13 cellular contexts compared by ENCODE assay signal in genomic region chr11:180242-180641, GRCh38. TPM values are rescaled to one million over a fixed set of nuclear protein-coding genes. Genes with fewer than 3 reads are reported as not detected.
"Had no signal": no experiment of that assay in that cellular context is flagged by ENCODE, and none has a peak within 500 bp of the region (broad histone marks: within the 10 kb centered on the region; RNA-seq: fewer than 3 reads in every experiment).

No MANE protein-coding gene starts in this region.

RNA-seq across cellular contexts. Expression of gene SCGB1C1, which starts 12.6 kb away (rescaled TPM):
- total RNA-seq: activated CD4-positive, alpha-beta memory T cell treated with anti-CD3 and anti-CD28 coated beads, Interleukin-2, amount 10 ng/mL, durations not matched to agents 7 days and 5 days; activated CD4-positive, alpha-beta T cell treated with anti-CD3 and anti-CD28 coated beads, Interleukin-2, amount 10 ng/mL, durations not matched to agents 24 days and 14 days; activated CD8-positive, alpha-beta memory T cell treated with anti-CD3 and anti-CD28 coated beads, Interleukin-2, amount 10 ng/mL, durations not matched to agents 7 days and 5 days; breast epithelium; fibroblast of lung; foreskin keratinocyte; glomerular endothelial cell; left ventricle myocardium superior; omental fat pad; posterior vena cava; T-helper 2 cell treated with Interferon-gamma antibody and Interleukin-4, amounts not matched to agents 100 ng/mL and 5 ng/mL, for 36 hours; temporal lobe had no signal
- polyA plus RNA-seq: fibroblast of lung, foreskin keratinocyte, neural cell had no signal
